Comparison of ENCODE assay signal across 12 cellular contexts in genomic region chr13:74770361-74770760, GRCh38.
DNase-seq lines count a peak whose midpoint lies in the region; TF ChIP-seq lines count a peak whose summit lies in the region.
"Had no signal": no experiment of that assay in that cellular context is flagged by ENCODE, and none has a peak within 500 bp of the region (broad histone marks: within the 10 kb centered on the region; RNA-seq: fewer than 3 reads in every experiment).

No MANE protein-coding gene starts in this region.

- POLR2A ChIA-PET in RWPE1 (lab: Yijun Ruan, JAX; ENCODE audit: low non-redundant PET): no interaction called here

- H3K27ac ChIP-seq in RWPE1: no peak overlapping the region

- no peak overlapping the region for H3K4me3 ChIP-seq in fibroblast of mammary gland (ENCODE audit: control insufficient read depth, low read depth, low read length)
- no peak overlapping the region for H3K4me3 ChIP-seq in retinal pigment epithelial cell (ENCODE audit: low read length)

- CTCF ChIA-PET in RWPE1 (lab: Yijun Ruan, JAX): interaction anchor here (0.6 kb wide), 1 partner anchor 43 kb away, joined by 4 read pairs; no protein-coding TSS in a partner anchor

- no peak for TF ChIP-seq CTCF in RWPE1 (conservative IDR thresholded peaks at IDR 0.05; ENCODE audit: low read depth)
- no peak for TF ChIP-seq CTCF in fibroblast of mammary gland (conservative IDR thresholded peaks at IDR 0.05; ENCODE audit: control insufficient read depth, insufficient read depth, low read depth, low read length)
- no peak for TF ChIP-seq CTCF in retinal pigment epithelial cell (conservative IDR thresholded peaks at IDR 0.05; ENCODE audit: low read depth, low read length)

- DNase-seq in EL (peak; percentile 86), RWPE1 (ENCODE audit: low spot score) (peak; percentile 4), fibroblast of mammary gland (ENCODE audit: low read depth) (peak; percentile 88), retinal pigment epithelial cell (ENCODE audit: low read depth) (peak; percentile 21), nucleus accumbens (lab: John Stamatoyannopoulos, UW) (no peak), NCI-H2081 treated with DMSO at 0.1 percent for 48 hours (lab: John Stamatoyannopoulos, UW) (no peak), D341Med (ENCODE audit: low spot score) (no peak)
- no peak for DNase-seq in stimulated activated CD4-positive, alpha-beta T cell treated with anti-CD3 and anti-CD28 coated beads, Interleukin-15, amount 100 ng/mL, for 24 hours
- DNase-seq: activated CD4-positive, alpha-beta T cell treated with anti-CD3 and anti-CD28 coated beads, Interleukin-2, amount 50 U/mL, for 4 hours; erythroblast; MM.1S; NCI-H446 had no signal

Comparison
In these comparisons a context has a peak if more than half of its experiments do, and no peak if none do; other contexts are left out.
1. DNase-seq: peak in EL (single experiment), RWPE1 (single experiment), fibroblast of mammary gland (single experiment) and retinal pigment epithelial cell (single experiment); none in nucleus accumbens (0 of 56), stimulated activated CD4-positive, alpha-beta T cell treated with anti-CD3 and anti-CD28 coated beads, Interleukin-15, amount 100 ng/mL, for 24 hours (single experiment), NCI-H2081 treated with DMSO at 0.1 percent for 48 hours (single experiment) and D341Med (single experiment).